18 cellular contexts compared by ENCODE assay signal in the genomic region with DNA sequence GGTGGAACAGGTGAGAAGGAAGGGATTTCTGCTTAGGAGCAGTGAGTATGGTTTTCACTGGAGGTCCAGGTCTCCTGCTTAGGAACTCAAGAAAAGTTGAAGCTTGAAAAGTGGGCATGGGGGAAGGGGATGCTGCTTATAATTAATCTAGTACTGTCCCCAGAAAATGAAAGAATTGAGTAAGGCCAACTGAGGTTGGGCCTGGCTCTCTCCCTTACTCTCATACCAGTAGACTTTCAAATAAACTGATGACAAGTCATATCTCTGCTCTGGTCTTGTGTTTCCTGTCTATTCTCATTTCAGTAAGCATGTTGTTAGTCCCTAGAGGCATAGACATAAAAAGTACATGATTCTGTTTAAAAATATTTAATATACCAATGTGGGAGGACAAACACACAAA. TPM values are rescaled to one million over a fixed set of nuclear protein-coding genes. Genes with fewer than 3 reads are reported as not detected.
A peak's percentile ranks its signal among the peaks of the same experiment; 100 is the strongest.
DNase-seq lines count a peak whose midpoint lies in the region; ATAC-seq and TF ChIP-seq lines count a peak whose summit lies in the region.
"Had no signal": no experiment of that assay in that cellular context is flagged by ENCODE, and none has a peak within 500 bp of the region (broad histone marks: within the 10 kb centered on the region; RNA-seq: fewer than 3 reads in every experiment).

No MANE protein-coding gene starts in this region.

- H3K4me3 Mint-ChIP-seq in activated T-helper 1 cell treated with anti-CD3 and anti-CD28 coated beads, Interleukin-12 subunit alpha, Interleukin-12 subunit beta, Interleukin-2, Interleukin-4 antibody, amounts not matched to agents 30 ng/mL and 10 ng/mL and 1 ng/mL, durations not matched to agents 14 hours and 24 hours and 36 hours: peak overlapping the region; percentile 9
- H3K4me3 Mint-ChIP-seq in progenitor cell of endocrine pancreas (ENCODE audit: low read depth): no peak overlapping the region

- peak overlapping the region; percentile 52 for H3K27ac Mint-ChIP-seq in activated T-helper 1 cell treated with anti-CD3 and anti-CD28 coated beads, Interleukin-12 subunit alpha, Interleukin-12 subunit beta, Interleukin-2, Interleukin-4 antibody, amounts not matched to agents 30 ng/mL and 10 ng/mL and 1 ng/mL, durations not matched to agents 14 hours and 24 hours and 36 hours
- H3K27ac Mint-ChIP-seq in progenitor cell of endocrine pancreas: no peak overlapping the region

- H3K9me3 Mint-ChIP-seq in activated T-helper 1 cell treated with anti-CD3 and anti-CD28 coated beads, Interleukin-12 subunit alpha, Interleukin-12 subunit beta, Interleukin-2, Interleukin-4 antibody, amounts not matched to agents 30 ng/mL and 10 ng/mL and 1 ng/mL, durations not matched to agents 14 hours and 24 hours and 36 hours: no peaks in the 10 kb centered on the region
- peaks cover 7% of the 10 kb centered on the region for H3K9me3 Mint-ChIP-seq in progenitor cell of endocrine pancreas (ENCODE audit: low read depth)

- TF ChIP-seq CTCF in neutrophil (IDR thresholded peaks at IDR 0.05) (no peak), progenitor cell of endocrine pancreas (IDR thresholded peaks at IDR 0.05; ENCODE audit: unreplicated experiment) (no peak)

- ATAC-seq in activated CD4-positive, CD25-positive, alpha-beta regulatory T cell treated with anti-CD3 and anti-CD28 coated beads, Interleukin-2, amount 50 U/mL, for 24 hours: peak; percentile 55 to 61
- peak; percentile 47 for ATAC-seq in HG03432 (IDR thresholded peaks at IDR 0.05; ENCODE audit: unreplicated experiment)
- ATAC-seq in GM18520 (IDR thresholded peaks at IDR 0.05; ENCODE audit: unreplicated experiment): no peak
- ATAC-seq: left lobe of liver had no signal

- H3K9me3 ChIP-seq in neutrophil: no peaks in the 10 kb centered on the region

- peak overlapping the region; percentile 35 for H3K27ac ChIP-seq in neutrophil
- H3K27ac ChIP-seq: 22Rv1 had no signal

- H3K4me1 Mint-ChIP-seq in activated T-helper 1 cell treated with anti-CD3 and anti-CD28 coated beads, Interleukin-12 subunit alpha, Interleukin-12 subunit beta, Interleukin-2, Interleukin-4 antibody, amounts not matched to agents 30 ng/mL and 10 ng/mL and 1 ng/mL, durations not matched to agents 14 hours and 24 hours and 36 hours (ENCODE audit: low read depth): peaks cover 88% of the 10 kb centered on the region
- H3K4me1 Mint-ChIP-seq in progenitor cell of endocrine pancreas (ENCODE audit: low read depth): no peaks in the 10 kb centered on the region

- H3K4me3 ChIP-seq in neutrophil (ENCODE audit: low read depth in 1 of 2, low read length in 1 of 2): no peak overlapping the region

- H3K27me3 Mint-ChIP-seq in activated T-helper 1 cell treated with anti-CD3 and anti-CD28 coated beads, Interleukin-12 subunit alpha, Interleukin-12 subunit beta, Interleukin-2, Interleukin-4 antibody, amounts not matched to agents 30 ng/mL and 10 ng/mL and 1 ng/mL, durations not matched to agents 14 hours and 24 hours and 36 hours (ENCODE audit: insufficient read depth): no peaks in the 10 kb centered on the region
- peaks cover 3% of the 10 kb centered on the region for H3K27me3 Mint-ChIP-seq in progenitor cell of endocrine pancreas

- DNase-seq in activated CD4-positive, CD25-positive, alpha-beta regulatory T cell treated with anti-CD3 and anti-CD28 coated beads, Interleukin-2, amount 50 U/mL, for 72 hours: no peak
- no peak for DNase-seq in activated T-helper 1 cell treated with anti-CD3 and anti-CD28 coated beads, Interleukin-12 subunit alpha, Interleukin-12 subunit beta, Interleukin-2, Interleukin-4 antibody, amounts not matched to agents 30 ng/mL and 10 ng/mL and 1 ng/mL, durations not matched to agents 14 hours and 24 hours and 36 hours (ENCODE audit: low spot score)
- DNase-seq in progenitor cell of endocrine pancreas (ENCODE audit: low spot score, unreplicated experiment): no peak
- no peak for DNase-seq in kidney glomerular epithelial cell (lab: John Stamatoyannopoulos, UW)
- DNase-seq: aorta; hippocampal formation; NCI-H1092 treated with DMSO at 0.1 percent for 48 hours; NK-92 treated with Interleukin-12 subunit alpha and Interleukin-12 subunit beta, amount 100 ng/mL, for 24 hours; SIG-M5 had no signal

- peaks cover 16% of the 10 kb centered on the region for H3K36me3 ChIP-seq in neutrophil

- H3K36me3 Mint-ChIP-seq in activated T-helper 1 cell treated with anti-CD3 and anti-CD28 coated beads, Interleukin-12 subunit alpha, Interleukin-12 subunit beta, Interleukin-2, Interleukin-4 antibody, amounts not matched to agents 30 ng/mL and 10 ng/mL and 1 ng/mL, durations not matched to agents 14 hours and 24 hours and 36 hours (ENCODE audit: low read depth): peaks cover 73% of the 10 kb centered on the region
- H3K36me3 Mint-ChIP-seq in progenitor cell of endocrine pancreas (ENCODE audit: insufficient read depth): no peaks in the 10 kb centered on the region

- intact Hi-C loops in activated T-helper 1 cell treated with anti-CD3 and anti-CD28 coated beads, Interleukin-12 subunit alpha, Interleukin-12 subunit beta, Interleukin-2, Interleukin-4 antibody, amounts not matched to agents 30 ng/mL and 10 ng/mL and 1 ng/mL, durations not matched to agents 14 hours and 24 hours and 36 hours (cut with micrococcal nuclease): loop anchor here (1.0 kb wide), 1 partner anchor 26 kb away; the partner anchor contains the start of gene CD48

- H3K27me3 ChIP-seq in neutrophil: no peaks in the 10 kb centered on the region

- H3K4me1 ChIP-seq in neutrophil (ENCODE audit: control insufficient read depth in 1 of 2, insufficient read depth in 1 of 2, low read depth in 1 of 2, low read length in 1 of 2): peaks cover 50 to 54% of the 10 kb centered on the region in 2 experiments

RNA-seq across cellular contexts. Expression of gene CD48, which starts 26.4 kb away (rescaled TPM):
- 219 and 222 TPM in 2 replicates for total RNA-seq in activated T-helper 1 cell treated with anti-CD3 and anti-CD28 coated beads, Interleukin-12 subunit alpha, Interleukin-12 subunit beta, Interleukin-2, Interleukin-4 antibody, amounts not matched to agents 30 ng/mL and 10 ng/mL and 1 ng/mL, durations not matched to agents 14 hours and 24 hours and 36 hours
- total RNA-seq in progenitor cell of endocrine pancreas: not detected in 2 replicates
- total RNA-seq: dermis microvascular lymphatic vessel endothelial cell, fibroblast of lung, renal cortical epithelial cell had no signal

RNA-seq across cellular contexts. Expression of gene SLAMF1, which starts 38.4 kb away (rescaled TPM):
- total RNA-seq in activated T-helper 1 cell treated with anti-CD3 and anti-CD28 coated beads, Interleukin-12 subunit alpha, Interleukin-12 subunit beta, Interleukin-2, Interleukin-4 antibody, amounts not matched to agents 30 ng/mL and 10 ng/mL and 1 ng/mL, durations not matched to agents 14 hours and 24 hours and 36 hours: 118 TPM in 2 replicates
- not detected in 2 replicates for total RNA-seq in progenitor cell of endocrine pancreas
- total RNA-seq: fibroblast of lung, renal cortical epithelial cell had no signal

RNA-seq across cellular contexts. Expression of gene SLAMF7, which starts 53.8 kb away (rescaled TPM):
- 43.7 and 53.6 TPM in 2 replicates for total RNA-seq in activated T-helper 1 cell treated with anti-CD3 and anti-CD28 coated beads, Interleukin-12 subunit alpha, Interleukin-12 subunit beta, Interleukin-2, Interleukin-4 antibody, amounts not matched to agents 30 ng/mL and 10 ng/mL and 1 ng/mL, durations not matched to agents 14 hours and 24 hours and 36 hours
- not detected in 2 replicates for total RNA-seq in progenitor cell of endocrine pancreas
- total RNA-seq: dermis microvascular lymphatic vessel endothelial cell, fibroblast of lung, renal cortical epithelial cell had no signal

Comparison
In these comparisons a context has a peak if more than half of its experiments do, and no peak if none do; other contexts are left out.
1. RNA of gene CD48, which starts 26.4 kb away (total RNA-seq): 219 to 222 TPM in activated T-helper 1 cell treated with anti-CD3 and anti-CD28 coated beads, Interleukin-12 subunit alpha, Interleukin-12 subunit beta, Interleukin-2, Interleukin-4 antibody, amounts not matched to agents 30 ng/mL and 10 ng/mL and 1 ng/mL, durations not matched to agents 14 hours and 24 hours and 36 hours; not detected in progenitor cell of endocrine pancreas; every median in the first group is over 100 times any median in the second.
2. RNA of gene SLAMF1, which starts 38.4 kb away (total RNA-seq): 118 TPM in activated T-helper 1 cell treated with anti-CD3 and anti-CD28 coated beads, Interleukin-12 subunit alpha, Interleukin-12 subunit beta, Interleukin-2, Interleukin-4 antibody, amounts not matched to agents 30 ng/mL and 10 ng/mL and 1 ng/mL, durations not matched to agents 14 hours and 24 hours and 36 hours; not detected in progenitor cell of endocrine pancreas; every median in the first group is over 100 times any median in the second.
3. RNA of gene SLAMF7, which starts 53.8 kb away (total RNA-seq): 43.7 to 53.6 TPM in activated T-helper 1 cell treated with anti-CD3 and anti-CD28 coated beads, Interleukin-12 subunit alpha, Interleukin-12 subunit beta, Interleukin-2, Interleukin-4 antibody, amounts not matched to agents 30 ng/mL and 10 ng/mL and 1 ng/mL, durations not matched to agents 14 hours and 24 hours and 36 hours; not detected in progenitor cell of endocrine pancreas; every median in the first group is over 10 times any median in the second.